24 cellular contexts compared by ENCODE assay signal in the genomic region with DNA sequence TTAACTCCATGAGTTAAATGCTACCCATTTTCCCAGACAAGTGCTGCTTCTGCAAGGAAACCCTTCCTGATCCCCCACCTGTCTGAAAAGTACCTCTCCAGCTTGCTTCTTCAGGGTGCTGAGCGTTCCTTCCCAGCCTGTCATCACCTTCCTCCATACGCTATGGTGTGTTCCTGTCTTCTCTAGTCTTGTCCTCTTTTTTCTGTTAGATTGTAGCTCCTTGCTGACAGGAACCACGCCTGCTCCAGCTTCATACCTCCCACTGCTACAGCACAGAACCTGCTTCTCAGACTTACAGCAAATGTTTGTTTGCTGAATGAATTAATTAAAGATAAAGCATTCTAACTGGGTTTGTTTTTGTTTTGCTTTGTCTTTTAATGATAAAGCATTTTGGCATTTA.
"Had no signal": no experiment of that assay in that cellular context is flagged by ENCODE, and none has a peak within 500 bp of the region (broad histone marks: within the 10 kb centered on the region; RNA-seq: fewer than 3 reads in every experiment).

No MANE protein-coding gene starts in this region.

- H3K36me3 ChIP-seq: brain microvascular endothelial cell, left lung, right atrium auricular region, uterus had no signal

- ATAC-seq: left lung, mucosa of descending colon had no signal

- H3K36me3 Mint-ChIP-seq: type B pancreatic cell had no signal

- H3K27ac ChIP-seq: brain microvascular endothelial cell, coronary artery, left lung, right atrium auricular region, uterus, VCaP had no signal

- H3K4me3 Mint-ChIP-seq: activated CD4-positive, alpha-beta T cell treated with anti-CD3 and anti-CD28 coated beads, Interleukin-2, amount 10 ng/mL, durations not matched to agents 7 days and 5 days; T-helper 1 cell treated with Interleukin-12 subunit alpha and Interleukin-12 subunit beta and Interleukin-4 antibody, amounts not matched to agents 30 μg/mL and 1 μg/mL, for 36 hours; type B pancreatic cell had no signal

- H3K4me1 ChIP-seq: left lung had no signal

- H3K9me3 ChIP-seq: left lung, mucosa of descending colon, right atrium auricular region, uterus had no signal

- FAIRE-seq: astrocyte, frontal cortex, islet of Langerhans, TTC549 had no signal

- H3K27me3 ChIP-seq: brain microvascular endothelial cell, dorsolateral prefrontal cortex, left lung, right atrium auricular region, uterus had no signal

- H3K4me2 ChIP-seq: smooth muscle cell had no signal

- DNase-seq: activated CD4-positive, alpha-beta T cell treated with anti-CD3 and anti-CD28 coated beads, Interleukin-2, amount 10 ng/mL, durations not matched to agents 7 days and 5 days; activated CD8-positive, alpha-beta memory T cell treated with anti-CD3 and anti-CD28 coated beads, Interleukin-2, amount 50 U/mL, for 4 hours; activated T-cell treated with anti-CD3 and anti-CD28 coated beads, Interleukin-2, amount 50 U/mL, for 1 hour; amniotic stem cell; brain microvascular endothelial cell; effector memory CD4-positive, alpha-beta T cell; left lung; mucosa of descending colon; stimulated activated naive CD4-positive, alpha-beta T cell; SW 1271; T-helper 9 cell; uterus had no signal

- H3K27ac Mint-ChIP-seq: activated CD4-positive, alpha-beta T cell treated with anti-CD3 and anti-CD28 coated beads, Interleukin-2, amount 10 ng/mL, durations not matched to agents 7 days and 5 days; T-helper 1 cell treated with Interleukin-12 subunit alpha and Interleukin-12 subunit beta and Interleukin-4 antibody, amounts not matched to agents 30 μg/mL and 1 μg/mL, for 36 hours; type B pancreatic cell had no signal

- H3K4me3 ChIP-seq: coronary artery, dorsolateral prefrontal cortex, left lung, lung, mucosa of descending colon, right atrium auricular region, smooth muscle cell, uterus had no signal

- H3K9me3 Mint-ChIP-seq: activated CD4-positive, alpha-beta T cell treated with anti-CD3 and anti-CD28 coated beads, Interleukin-2, amount 10 ng/mL, durations not matched to agents 7 days and 5 days; T-helper 1 cell treated with Interleukin-12 subunit alpha and Interleukin-12 subunit beta and Interleukin-4 antibody, amounts not matched to agents 30 μg/mL and 1 μg/mL, for 36 hours; type B pancreatic cell had no signal

- H3K27me3 Mint-ChIP-seq: activated CD4-positive, alpha-beta T cell treated with anti-CD3 and anti-CD28 coated beads, Interleukin-2, amount 10 ng/mL, durations not matched to agents 7 days and 5 days had no signal
